In the genomic region with DNA sequence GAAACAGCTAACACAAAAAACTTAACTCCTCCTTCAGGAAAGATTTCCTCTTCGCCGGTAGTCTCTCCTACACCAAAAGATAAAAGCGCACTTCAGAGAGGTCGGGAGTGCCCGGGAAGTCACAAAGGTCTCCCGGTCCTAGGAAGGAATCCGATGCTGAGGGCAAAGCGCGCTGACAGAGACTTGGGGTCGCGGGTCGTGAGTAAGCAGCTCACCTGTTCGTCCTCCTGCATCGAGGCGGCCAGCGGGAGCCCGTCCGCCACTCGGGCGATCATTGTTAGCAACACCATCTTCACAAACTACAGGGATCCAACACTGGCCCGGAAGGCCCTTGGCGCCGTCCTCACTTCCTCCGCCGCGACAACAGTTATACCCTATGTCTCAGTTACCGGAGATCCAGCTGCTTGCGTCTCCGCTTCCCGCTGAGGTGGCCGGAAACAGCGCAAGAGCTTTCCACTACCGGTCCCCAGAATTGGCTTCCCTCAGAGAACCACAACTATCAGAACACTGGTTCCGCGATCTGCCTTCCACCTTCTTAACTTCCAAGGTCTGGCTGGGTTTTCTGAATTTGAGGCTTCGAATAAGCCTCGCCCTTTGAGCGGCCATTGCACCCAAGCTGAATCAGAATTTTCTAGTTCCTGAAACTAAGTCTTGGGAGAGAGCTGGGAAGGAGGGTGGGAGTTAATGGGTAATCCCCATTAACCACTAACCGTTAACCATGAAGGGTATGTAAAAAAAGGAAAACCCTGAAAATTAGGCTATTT, we compare ENCODE assay signal across 8 cellular contexts. TPM values are rescaled to one million over a fixed set of nuclear protein-coding genes. Genes with fewer than 3 reads are reported as not detected.
DNase-seq lines count a peak whose midpoint lies in the region; ATAC-seq and TF ChIP-seq lines count a peak whose summit lies in the region.

Gene SEC22B, minus strand, starts transcription at position 429 of the 764 bp plus-strand sequence. Its CDS starts 139 bp downstream, at position 290.

- POLR2A ChIA-PET in naive thymus-derived CD8-positive, alpha-beta T cell (lab: Charles Lee): interaction anchor here (0.6 to 1.0 kb wide), 2 partner anchors 465 to 1008 kb away, joined by 3 to 5 read pairs; partner anchors contain the start of genes FAM72B, PHGDH and SRGAP2C

- H3K4me1 Mint-ChIP-seq in naive thymus-derived CD8-positive, alpha-beta T cell: peaks cover 6 to 26% (median 22%) of the 10 kb centered on the region in 4 donors
- H3K4me1 Mint-ChIP-seq in stimulated activated naive B cell treated with anti-CD40 and anti-IgM and Interleukin-4, amounts not matched to agents 10 μg/mL and 1 μg/mL and 100 μg/mL, for 72 hours: peaks cover 0 to 4% of the 10 kb centered on the region in 2 donors

- peak; percentile 97 to 98 for ATAC-seq in naive thymus-derived CD8-positive, alpha-beta T cell
- peak; percentile 99 for ATAC-seq in stimulated activated naive B cell treated with anti-CD40 and anti-IgM and Interleukin-4, amounts not matched to agents 10 μg/mL and 1 μg/mL and 100 μg/mL, for 72 hours (replicated peaks)

- H3K9me3 Mint-ChIP-seq in naive thymus-derived CD8-positive, alpha-beta T cell: no peaks in the 10 kb centered on the region
- H3K9me3 Mint-ChIP-seq in stimulated activated naive B cell treated with anti-CD40 and anti-IgM and Interleukin-4, amounts not matched to agents 10 μg/mL and 1 μg/mL and 100 μg/mL, for 72 hours: no peaks in the 10 kb centered on the region

- peak within 1 kb of the TSS; percentile 96 to 100 (median 98) for H3K27ac Mint-ChIP-seq in naive thymus-derived CD8-positive, alpha-beta T cell
- peak within 1 kb of the TSS; percentile 99 for H3K27ac Mint-ChIP-seq in stimulated activated naive B cell treated with anti-CD40 and anti-IgM and Interleukin-4, amounts not matched to agents 10 μg/mL and 1 μg/mL and 100 μg/mL, for 72 hours

- H3K36me3 Mint-ChIP-seq in naive thymus-derived CD8-positive, alpha-beta T cell: peaks cover 0 to 6% (median 2%) of the 10 kb centered on the region in 3 donors
- H3K36me3 Mint-ChIP-seq in stimulated activated naive B cell treated with anti-CD40 and anti-IgM and Interleukin-4, amounts not matched to agents 10 μg/mL and 1 μg/mL and 100 μg/mL, for 72 hours: peaks cover 6 to 10% of the 10 kb centered on the region in 2 donors

- DNase-seq in EH (ENCODE audit: low read depth): peak; percentile 95
- peak; percentile 94 for DNase-seq in H4 (ENCODE audit: low spot score)
- peak; percentile 93 for DNase-seq in LNCaP clone FGC (ENCODE audit: low read depth)
- peak; percentile 96 for DNase-seq in RPMI8226
- peak; percentile 71 to 78 for DNase-seq in activated T-helper 1 cell treated with anti-CD3 and anti-CD28 coated beads, Interleukin-2, amount 50 U/mL, for 16 hours (ENCODE audit: low read depth in 1 of 2, low spot score in 1 of 2)
- peak; percentile 97 for DNase-seq in fibroblast of mammary gland (ENCODE audit: low read depth)
- peak; percentile 69 to 94 (median 90) for DNase-seq in naive thymus-derived CD8-positive, alpha-beta T cell
- peak; percentile 91 for DNase-seq in stimulated activated naive B cell treated with anti-CD40 and anti-IgM and Interleukin-4, amounts not matched to agents 10 μg/mL and 1 μg/mL and 100 μg/mL, for 72 hours

- H3K4me3 ChIP-seq in LNCaP clone FGC (ENCODE audit: low read depth, low read length) (peak within 1 kb of the TSS; percentile 100), fibroblast of mammary gland (ENCODE audit: control insufficient read depth, low read depth, low read length) (peak within 1 kb of the TSS; percentile 83)

- H3K27me3 Mint-ChIP-seq in naive thymus-derived CD8-positive, alpha-beta T cell: no peaks in the 10 kb centered on the region
- no peaks in the 10 kb centered on the region for H3K27me3 Mint-ChIP-seq in stimulated activated naive B cell treated with anti-CD40 and anti-IgM and Interleukin-4, amounts not matched to agents 10 μg/mL and 1 μg/mL and 100 μg/mL, for 72 hours

- TF ChIP-seq CTCF in LNCaP clone FGC (IDR thresholded peaks at IDR 0.05; ENCODE audit: control insufficient read depth, extremely low read depth, insufficient read depth) (no peak), fibroblast of mammary gland (conservative IDR thresholded peaks at IDR 0.05; ENCODE audit: control insufficient read depth, insufficient read depth, low read depth, low read length) (no peak)

- peak within 1 kb of the TSS; percentile 94 to 100 (median 99) for H3K4me3 Mint-ChIP-seq in naive thymus-derived CD8-positive, alpha-beta T cell
- H3K4me3 Mint-ChIP-seq in stimulated activated naive B cell treated with anti-CD40 and anti-IgM and Interleukin-4, amounts not matched to agents 10 μg/mL and 1 μg/mL and 100 μg/mL, for 72 hours: peak within 1 kb of the TSS; percentile 98

RNA-seq across cellular contexts. Expression of gene SEC22B, which starts in this region (rescaled TPM):
- total RNA-seq in H4 (2014; rRNA removed; shearing (Covaris generic)): 35.7 and 41.4 TPM in 2 replicates
- total RNA-seq in naive thymus-derived CD8-positive, alpha-beta T cell: 10 to 100 TPM; 46.0 to 49.9 TPM
- polyA plus RNA-seq in naive thymus-derived CD8-positive, alpha-beta T cell: 10 to 100 TPM; 15.8 to 17.8 (median 16.9) TPM

Comparison
In these comparisons a context has a peak if more than half of its experiments do, and no peak if none do; other contexts are left out.
1. Peak in every context shown above with its lines: DNase-seq, ATAC-seq and H3K4me3 ChIP-seq.